In genomic region chr10:90665905-90666662, GRCh38 we compare ENCODE assay signal across 1 cellular context.
TF ChIP-seq lines count a peak whose summit lies in the region.

No MANE protein-coding gene starts in this region.

TF ChIP-seq in WTC11, 78 proteins besides CTCF, POLR2A, EP300 and RAD21 (continued from another document):
- TF ChIP-seq ZBTB43 (CRISPR knock-in tag; IDR thresholded peaks at IDR 0.05) (no peak), TP53 (CRISPR knock-in tag; IDR thresholded peaks at IDR 0.05) (no peak), HMGA2 (CRISPR knock-in tag; IDR thresholded peaks at IDR 0.05) (no peak), FOXP1 (CRISPR knock-in tag; IDR thresholded peaks at IDR 0.05; ENCODE audit: borderline replicate concordance) (no peak), ATF1 (CRISPR knock-in tag; IDR thresholded peaks at IDR 0.05) (no peak)
TF ChIP-seq in WTC11: peak in this region for 0.
